In the genomic region with DNA sequence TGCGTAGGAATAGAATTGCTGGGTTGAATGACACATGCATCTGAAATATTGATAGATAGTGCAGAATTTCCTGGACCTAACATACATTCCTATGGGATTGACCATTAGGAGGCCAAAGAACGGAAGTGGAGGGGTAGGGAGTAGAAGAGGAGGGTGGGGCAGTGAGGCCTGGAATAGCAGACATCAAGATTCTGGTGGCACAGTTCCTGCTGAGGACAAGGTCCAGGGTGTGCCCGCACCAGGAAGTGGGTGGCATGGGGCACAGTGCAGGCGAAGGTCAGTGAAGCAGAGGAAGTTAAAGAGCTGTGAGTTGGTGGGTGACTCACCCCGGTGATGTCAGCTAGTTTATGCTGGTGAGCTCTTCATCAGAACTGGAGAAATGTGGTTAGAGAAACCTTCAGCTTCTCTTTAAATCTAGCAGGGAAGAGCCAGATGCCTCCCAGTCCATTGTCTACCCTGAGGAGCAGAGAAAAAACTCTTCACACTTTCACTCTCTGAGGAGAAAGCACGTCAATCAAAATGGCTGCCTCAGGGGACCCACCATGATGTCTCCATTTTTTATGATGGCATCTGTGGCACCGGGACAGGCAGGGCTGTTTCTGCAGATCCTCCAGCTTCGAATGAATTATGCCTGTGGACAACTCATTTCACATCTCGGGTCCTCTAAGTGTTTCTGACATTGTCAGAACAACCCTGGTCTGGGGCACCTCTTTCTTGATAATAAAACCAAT, we compare ENCODE assay signal across 8 cellular contexts. TPM values are rescaled to one million over a fixed set of nuclear protein-coding genes. Genes with fewer than 3 reads are reported as not detected.
DNase-seq lines count a peak whose midpoint lies in the region; ATAC-seq, FAIRE-seq and TF ChIP-seq lines count a peak whose summit lies in the region.

No MANE protein-coding gene starts in this region.

- H3K27me3 ChIP-seq in adipocyte (replicated peaks; ENCODE audit: control insufficient read depth, insufficient read depth, low read length) (no peaks in the 10 kb centered on the region), vagina (no peaks in the 10 kb centered on the region)

- ATAC-seq in HG03342 (IDR thresholded peaks at IDR 0.05; ENCODE audit: unreplicated experiment) (peak; percentile 51), left lobe of liver (peak; percentile 63)

- FAIRE-seq in D721Med (lab: Jason Lieb, UNC), result no peak

- H3K36me3 ChIP-seq in adipocyte (ENCODE audit: control insufficient read depth, insufficient read depth, low read length, severe bottlenecking), result no peaks in the 10 kb centered on the region
- H3K36me3 ChIP-seq in vagina, result no peaks in the 10 kb centered on the region

- H3K4me3 ChIP-seq in adipocyte (ENCODE audit: low read length) (no peak overlapping the region), vagina (no peak overlapping the region)

- DNase-seq in GM04503 (ENCODE audit: low read depth) (peak; percentile 86), T-helper 1 cell (peak in 3 of 5 donors; percentile 18 to 89 (median 21)), adipocyte (ENCODE audit: low read depth) (peak; percentile 77), left lobe of liver (ENCODE audit: low spot score) (peak; percentile 52), D721Med (ENCODE audit: insufficient read length, low spot score) (no peak), vagina (ENCODE audit: extremely low spot score in 2 of 2) (no peak)
- peak; percentile 38 to 61 for DNase-seq in stimulated activated CD8-positive, alpha-beta memory T cell treated with anti-CD3 and anti-CD28 coated beads, Interleukin-15, amount 100 ng/mL, for 4 hours (ENCODE audit: low read depth in 2 of 2)

- TF ChIP-seq CTCF in D721Med (IDR thresholded peaks at IDR 0.05; ENCODE audit: insufficient read depth, missing control alignments) (no peak), vagina (IDR thresholded peaks at IDR 0.05) (no peak)

- TF ChIP-seq POLR2A in vagina (IDR thresholded peaks at IDR 0.05), result no peak

- H3K9me3 ChIP-seq in adipocyte (ENCODE audit: control insufficient read depth, low read length) (no peaks in the 10 kb centered on the region), vagina (no peaks in the 10 kb centered on the region)

- intact Hi-C loops in vagina (cut with DNase I), result loop anchor here (10.0 kb wide), 1 partner anchor 277 kb away; a partner anchor contains a TSS

- H3K4me1 ChIP-seq in adipocyte (ENCODE audit: control insufficient read depth, insufficient read depth, low read length) (peaks cover 41% of the 10 kb centered on the region), vagina (peaks cover 16% of the 10 kb centered on the region)

- no peak overlapping the region for H3K9ac ChIP-seq in adipocyte (ENCODE audit: low read length)

- no peak overlapping the region for H3K27ac ChIP-seq in vagina

RNA-seq across cellular contexts. Expression of a gene that starts 55.9 kb away (rescaled TPM):
- 0.13 TPM for total RNA-seq in left lobe of liver
- total RNA-seq in vagina, result 7.9 TPM

Comparison
In these comparisons a context has a peak if more than half of its experiments do, and no peak if none do; other contexts are left out.
1. DNase-seq: peak in GM04503 (single experiment), T-helper 1 cell (3 of 5), adipocyte (single experiment), left lobe of liver (single experiment) and stimulated activated CD8-positive, alpha-beta memory T cell treated with anti-CD3 and anti-CD28 coated beads, Interleukin-15, amount 100 ng/mL, for 4 hours (2 of 2); none in D721Med (single experiment) and vagina (0 of 2).